9 cellular contexts compared by ENCODE assay signal in the genomic region with DNA sequence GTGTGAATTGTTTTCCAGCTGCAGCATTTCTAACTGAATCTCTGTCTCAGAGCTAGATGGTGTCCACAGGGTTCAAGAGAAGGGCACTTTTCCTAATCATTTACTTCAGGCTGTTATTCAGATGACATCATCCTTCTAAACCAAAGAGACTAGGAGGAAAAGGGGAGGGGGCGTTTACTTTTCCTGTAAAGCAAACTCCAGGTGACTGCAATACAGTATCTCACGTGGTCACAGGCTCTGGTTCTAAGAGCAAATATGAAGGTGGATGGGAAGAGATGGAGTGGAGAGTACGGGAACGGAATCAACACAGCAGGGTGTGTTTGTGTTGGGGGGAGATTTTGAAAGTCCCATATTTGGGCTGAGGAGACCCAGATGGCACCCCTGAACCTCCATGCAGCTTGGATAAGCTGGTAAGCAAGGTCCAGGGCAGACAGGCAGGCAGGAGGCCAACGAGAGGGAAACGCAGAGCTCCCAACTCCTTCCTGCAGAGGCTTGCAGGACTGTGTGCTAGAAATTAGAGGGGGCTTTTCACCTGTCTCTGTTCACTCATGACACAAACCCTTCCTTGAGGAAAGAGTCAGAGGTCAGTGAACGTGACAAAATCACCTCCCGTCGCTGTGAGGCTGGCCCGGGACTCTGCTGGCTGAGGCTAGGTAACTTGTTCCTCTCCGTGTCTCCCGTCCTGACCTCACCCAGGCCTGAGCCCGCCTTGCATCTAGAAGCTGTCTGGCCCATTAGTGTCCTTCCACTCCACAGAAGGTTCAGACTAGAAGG.
DNase-seq lines count a peak whose midpoint lies in the region; ATAC-seq and TF ChIP-seq lines count a peak whose summit lies in the region.
"Had no signal": no experiment of that assay in that cellular context is flagged by ENCODE, and none has a peak within 500 bp of the region (broad histone marks: within the 10 kb centered on the region; RNA-seq: fewer than 3 reads in every experiment).

No MANE protein-coding gene starts in this region.

- POLR2A ChIA-PET in Caco-2 (lab: Charles Lee) = interaction anchor here (0.5 to 1.1 kb wide), 3 partner anchors 36 to 392 kb away, joined by 4 to 7 read pairs (median 7); no protein-coding TSS in a partner anchor

- peak overlapping the region; percentile 35 for H3K4me3 ChIP-seq in Caco-2 (ENCODE audit: low read depth, low read length)
- peak overlapping the region; percentile 32 for H3K4me3 ChIP-seq in OCI-LY1 (ENCODE audit: low read depth, low read length, poor library complexity, severe bottlenecking)

- H3K79me2 ChIP-seq in OCI-LY1 (ENCODE audit: insufficient read depth, low read length) = no peaks in the 10 kb centered on the region

- peaks cover 8% of the 10 kb centered on the region for H3K36me3 Mint-ChIP-seq in Caco-2 (ENCODE audit: insufficient read depth, unreplicated experiment)
- no peaks in the 10 kb centered on the region for H3K36me3 Mint-ChIP-seq in T-helper 2 cell treated with Interferon-gamma antibody and Interleukin-4, amounts not matched to agents 5 μg/mL and 100 μg/mL, for 36 hours (ENCODE audit: low read depth)

- ATAC-seq in HG03442 (IDR thresholded peaks at IDR 0.05; ENCODE audit: unreplicated experiment) (peak; percentile 3), left lobe of liver (peak; percentile 71)

- peaks cover 24% of the 10 kb centered on the region for H3K4me1 Mint-ChIP-seq in Caco-2 (ENCODE audit: low read depth, unreplicated experiment)
- peaks cover 4% of the 10 kb centered on the region for H3K4me1 Mint-ChIP-seq in T-helper 2 cell treated with Interferon-gamma antibody and Interleukin-4, amounts not matched to agents 5 μg/mL and 100 μg/mL, for 36 hours (ENCODE audit: low read depth)

- intact Hi-C loops in Caco-2 (cut with micrococcal nuclease; ENCODE audit: unreplicated experiment) = loop anchor here (1.0 to 2.0 kb wide), 4 partner anchors 17 to 387 kb away; no protein-coding TSS in a partner anchor

- H3K9me3 ChIP-seq in Caco-2 = no peaks in the 10 kb centered on the region
- H3K9me3 ChIP-seq in OCI-LY1 (ENCODE audit: low read length) = no peaks in the 10 kb centered on the region

- H3K4me1 ChIP-seq in Caco-2 (peaks cover 30% of the 10 kb centered on the region), OCI-LY1 (ENCODE audit: insufficient read depth, low read length, severe bottlenecking) (peaks cover 23% of the 10 kb centered on the region)

- TSS peak; percentile 78 for BruUV-seq in Caco-2 (replicated peaks; lab: Mats Ljungman, UMichigan)

- TF ChIP-seq CTCF in Caco-2 (IDR thresholded peaks at IDR 0.05; ENCODE audit: insufficient read depth in 1 of 2, low read depth in 1 of 2, low read length in 1 of 2, severe bottlenecking in 1 of 2, unreplicated experiment in 1 of 2) (no peak), OCI-LY1 (IDR thresholded peaks at IDR 0.05; ENCODE audit: low read length) (no peak)

- no peaks in the 10 kb centered on the region for H3K27me3 ChIP-seq in Caco-2 (replicated peaks; ENCODE audit: control insufficient read depth, insufficient read depth, low read length)
- H3K27me3 ChIP-seq in OCI-LY1 (ENCODE audit: insufficient read depth, low read length) = no peaks in the 10 kb centered on the region

- no peaks in the 10 kb centered on the region for H3K27me3 Mint-ChIP-seq in Caco-2 (ENCODE audit: insufficient read depth, unreplicated experiment)
- H3K27me3 Mint-ChIP-seq in T-helper 2 cell treated with Interferon-gamma antibody and Interleukin-4, amounts not matched to agents 5 μg/mL and 100 μg/mL, for 36 hours (ENCODE audit: low read depth) = peaks cover 30% of the 10 kb centered on the region

- no peaks in the 10 kb centered on the region for H3K9me3 Mint-ChIP-seq in Caco-2 (ENCODE audit: unreplicated experiment)
- no peaks in the 10 kb centered on the region for H3K9me3 Mint-ChIP-seq in T-helper 2 cell treated with Interferon-gamma antibody and Interleukin-4, amounts not matched to agents 5 μg/mL and 100 μg/mL, for 36 hours

- peak overlapping the region; percentile 77 for H3K4me3 Mint-ChIP-seq in Caco-2 (ENCODE audit: unreplicated experiment)
- H3K4me3 Mint-ChIP-seq in T-helper 2 cell treated with Interferon-gamma antibody and Interleukin-4, amounts not matched to agents 5 μg/mL and 100 μg/mL, for 36 hours = no peak overlapping the region

- H3K36me3 ChIP-seq in Caco-2 (ENCODE audit: control insufficient read depth, insufficient read depth, low read length) (no peaks in the 10 kb centered on the region), OCI-LY1 (ENCODE audit: insufficient read depth, low read length) (no peaks in the 10 kb centered on the region)

- H3K9ac ChIP-seq in OCI-LY1 (ENCODE audit: low read length) = no peak overlapping the region; the same call in 1 of the 2 replicates

- H3F3A ChIP-seq in OCI-LY1 (ENCODE audit: insufficient read depth, low read length) = no peaks in the 10 kb centered on the region

- CTCF ChIA-PET in Caco-2 (lab: Charles Lee) = interaction anchor here (0.5 to 1.5 kb wide), 3 partner anchors 37 to 572 kb away, joined by 3 to 13 read pairs (median 4); no protein-coding TSS in a partner anchor

- H3K9me2 ChIP-seq in OCI-LY1 (ENCODE audit: low read depth, low read length) = no peaks in the 10 kb centered on the region

- H3K4me2 ChIP-seq in OCI-LY1 (ENCODE audit: low read length) = peak overlapping the region; percentile 51

- H2AFZ ChIP-seq in OCI-LY1 (ENCODE audit: low read length) = peak overlapping the region; percentile 8; the same call in 1 of the 2 replicates

- peak overlapping the region; percentile 87 for H3K27ac Mint-ChIP-seq in Caco-2 (ENCODE audit: unreplicated experiment)
- H3K27ac Mint-ChIP-seq in T-helper 2 cell treated with Interferon-gamma antibody and Interleukin-4, amounts not matched to agents 5 μg/mL and 100 μg/mL, for 36 hours = no peak overlapping the region

- H3K27ac ChIP-seq in OCI-LY1 (ENCODE audit: low read depth, low read length, poor library complexity, severe bottlenecking) (peak overlapping the region; percentile 15), substantia nigra (ENCODE audit: low read depth, low read length, poor library complexity, severe bottlenecking) (no peak overlapping the region)

- no peaks in the 10 kb centered on the region for H4K20me1 ChIP-seq in OCI-LY1 (ENCODE audit: insufficient read depth, low read length)

- peak; percentile 85 to 89 for DNase-seq in Caco-2
- DNase-seq in left lobe of liver (ENCODE audit: low spot score) = no peak
- no peak for DNase-seq in EL
- DNase-seq in substantia nigra (lab: John Stamatoyannopoulos, UW) = no peak
- no peak for DNase-seq in activated CD4-positive, alpha-beta T cell treated with anti-CD3 and anti-CD28 coated beads for 1 hour
- DNase-seq in T-helper 2 cell treated with Interferon-gamma antibody and Interleukin-4, amounts not matched to agents 5 μg/mL and 100 μg/mL, for 36 hours (ENCODE audit: low spot score) = no peak
- DNase-seq: hippocampal formation had no signal

Comparison
In these comparisons a context has a peak if more than half of its experiments do, and no peak if none do; other contexts are left out.
1. DNase-seq: peak in Caco-2 (2 of 2); none in left lobe of liver (single experiment), EL (single experiment), substantia nigra (0 of 49), activated CD4-positive, alpha-beta T cell treated with anti-CD3 and anti-CD28 coated beads for 1 hour (single experiment) and T-helper 2 cell treated with Interferon-gamma antibody and Interleukin-4, amounts not matched to agents 5 μg/mL and 100 μg/mL, for 36 hours (single experiment).